In genomic region chr19:54009440-54009839, GRCh38 we compare ENCODE assay signal across 1 cellular context.
TF ChIP-seq lines count a peak whose summit lies in the region.

No MANE protein-coding gene starts in this region.

TF ChIP-seq in SK-N-SH treated with all-trans-retinoic acid at 6 μM for 48 hours, 23 proteins besides CTCF, POLR2A, EP300 and RAD21 (continued from another document):
- no peak for TF ChIP-seq TSHZ2 (CRISPR knock-in tag; IDR thresholded peaks at IDR 0.05)
- TF ChIP-seq, protein P1, sequence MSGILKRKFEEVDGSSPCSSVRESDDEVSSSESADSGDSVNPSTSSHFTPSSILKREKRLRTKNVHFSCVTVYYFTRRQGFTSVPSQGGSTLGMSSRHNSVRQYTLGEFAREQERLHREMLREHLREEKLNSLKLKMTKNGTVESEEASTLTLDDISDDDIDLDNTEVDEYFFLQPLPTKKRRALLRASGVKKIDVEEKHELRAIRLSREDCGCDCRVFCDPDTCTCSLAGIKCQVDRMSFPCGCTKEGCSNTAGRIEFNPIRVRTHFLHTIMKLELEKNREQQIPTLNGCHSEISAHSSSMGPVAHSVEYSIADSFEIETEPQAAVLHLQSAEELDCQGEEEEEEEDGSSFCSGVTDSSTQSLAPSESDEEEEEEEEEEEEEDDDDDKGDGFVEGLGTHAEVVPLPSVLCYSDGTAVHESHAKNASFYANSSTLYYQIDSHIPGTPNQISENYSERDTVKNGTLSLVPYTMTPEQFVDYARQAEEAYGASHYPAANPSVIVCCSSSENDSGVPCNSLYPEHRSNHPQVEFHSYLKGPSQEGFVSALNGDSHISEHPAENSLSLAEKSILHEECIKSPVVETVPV (CRISPR knock-in tag; IDR thresholded peaks at IDR 0.05): no peak
- no peak for TF ChIP-seq BACH2 (CRISPR knock-in tag; IDR thresholded peaks at IDR 0.05; ENCODE audit: borderline replicate concordance)
- TF ChIP-seq PPARA (CRISPR knock-in tag; IDR thresholded peaks at IDR 0.05; ENCODE audit: borderline replicate concordance): no peak
TF ChIP-seq in SK-N-SH treated with all-trans-retinoic acid at 6 μM for 48 hours: peak in this region for 0.
